8 cellular contexts compared by ENCODE assay signal in the genomic region with DNA sequence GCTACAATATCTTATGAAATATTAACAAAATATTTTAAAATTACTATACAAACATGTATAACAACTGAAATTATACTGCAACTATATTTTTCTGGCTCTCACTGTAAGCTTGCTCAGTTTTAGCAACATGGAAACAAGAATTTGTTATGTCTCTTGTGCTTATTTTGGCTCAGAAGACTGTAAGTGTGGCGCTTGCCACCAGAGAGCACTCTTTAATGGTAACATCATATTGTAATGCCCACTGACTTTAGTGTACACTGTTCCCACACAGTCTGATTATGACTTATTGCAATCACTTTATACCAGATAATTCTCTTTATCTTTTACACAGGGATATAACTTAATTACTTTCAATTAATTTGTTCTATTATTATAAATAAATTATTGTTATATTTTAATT.
DNase-seq lines count a peak whose midpoint lies in the region; ATAC-seq and TF ChIP-seq lines count a peak whose summit lies in the region.

No MANE protein-coding gene starts in this region.

- H3K4me3 ChIP-seq in LNCaP clone FGC (ENCODE audit: low read depth, low read length) (no peak overlapping the region), neural progenitor cell (no peak overlapping the region)

- H3K4me1 Mint-ChIP-seq in neural progenitor cell: no peaks in the 10 kb centered on the region
- H3K4me1 Mint-ChIP-seq in activated CD4-positive, alpha-beta memory T cell treated with anti-CD3 and anti-CD28 coated beads, Interleukin-2, amount 10 ng/mL, durations not matched to agents 7 days and 5 days: no peaks in the 10 kb centered on the region

- H3K27ac Mint-ChIP-seq in neural progenitor cell: no peak overlapping the region
- no peak overlapping the region for H3K27ac Mint-ChIP-seq in activated CD4-positive, alpha-beta memory T cell treated with anti-CD3 and anti-CD28 coated beads, Interleukin-2, amount 10 ng/mL, durations not matched to agents 7 days and 5 days

- peaks cover 8% of the 10 kb centered on the region for H3K4me1 ChIP-seq in neural progenitor cell

- no peaks in the 10 kb centered on the region for H3K36me3 Mint-ChIP-seq in neural progenitor cell
- no peaks in the 10 kb centered on the region for H3K36me3 Mint-ChIP-seq in activated CD4-positive, alpha-beta memory T cell treated with anti-CD3 and anti-CD28 coated beads, Interleukin-2, amount 10 ng/mL, durations not matched to agents 7 days and 5 days (ENCODE audit: low read depth)

- no peak overlapping the region for H2AFZ ChIP-seq in neural progenitor cell (replicated peaks)

- H3K27me3 ChIP-seq in neural progenitor cell: no peaks in the 10 kb centered on the region

- CTCF ChIA-PET in activated CD4-positive, alpha-beta memory T cell treated with anti-CD3 and anti-CD28 coated beads, Interleukin-2, amount 10 ng/mL, durations not matched to agents 7 days and 5 days (lab: Charles Lee): no interaction called here

- H3K27ac ChIP-seq in neural progenitor cell: no peak overlapping the region

- H3K9ac ChIP-seq in neural progenitor cell: no peak overlapping the region

- H4K20me1 ChIP-seq in neural progenitor cell (ENCODE audit: low read depth): no peaks in the 10 kb centered on the region

- TF ChIP-seq CTCF in LNCaP clone FGC (IDR thresholded peaks at IDR 0.05; ENCODE audit: control insufficient read depth, extremely low read depth, insufficient read depth) (peak; percentile 53), neural progenitor cell (IDR thresholded peaks at IDR 0.05) (peak; percentile 55)

- peak; percentile 8 for DNase-seq in AG20443 (ENCODE audit: low spot score)
- DNase-seq in LNCaP clone FGC (ENCODE audit: low read depth): no peak
- peak; percentile 8 for DNase-seq in UCSD-AML1 (lab: John Stamatoyannopoulos, UW; ENCODE audit: unreplicated experiment)
- peak; percentile 31 for DNase-seq in neural progenitor cell (ENCODE audit: low spot score)
- no peak for DNase-seq in activated CD4-positive, alpha-beta memory T cell treated with anti-CD3 and anti-CD28 coated beads, Interleukin-2, amount 10 ng/mL, durations not matched to agents 7 days and 5 days
- no peak for DNase-seq in activated T-cell treated with anti-CD3 and anti-CD28 coated beads for 4 hours

- ATAC-seq in GM19328 (IDR thresholded peaks at IDR 0.05; ENCODE audit: unreplicated experiment): peak; percentile 58
- no peak for ATAC-seq in GM19324 (IDR thresholded peaks at IDR 0.05; ENCODE audit: low FRiP score, unreplicated experiment)

- H3F3A ChIP-seq in neural progenitor cell (ENCODE audit: low read depth): no peaks in the 10 kb centered on the region

- no peaks in the 10 kb centered on the region for H3K27me3 Mint-ChIP-seq in neural progenitor cell (ENCODE audit: insufficient read depth, low read depth)
- no peaks in the 10 kb centered on the region for H3K27me3 Mint-ChIP-seq in activated CD4-positive, alpha-beta memory T cell treated with anti-CD3 and anti-CD28 coated beads, Interleukin-2, amount 10 ng/mL, durations not matched to agents 7 days and 5 days

- no peak overlapping the region for H3K4me3 Mint-ChIP-seq in neural progenitor cell
- no peak overlapping the region for H3K4me3 Mint-ChIP-seq in activated CD4-positive, alpha-beta memory T cell treated with anti-CD3 and anti-CD28 coated beads, Interleukin-2, amount 10 ng/mL, durations not matched to agents 7 days and 5 days

- POLR2A ChIA-PET in activated CD4-positive, alpha-beta memory T cell treated with anti-CD3 and anti-CD28 coated beads, Interleukin-2, amount 10 ng/mL, durations not matched to agents 7 days and 5 days (lab: Charles Lee): no interaction called here

- H3K4me2 ChIP-seq in neural progenitor cell: no peak overlapping the region

- H3K9me3 Mint-ChIP-seq in neural progenitor cell: no peaks in the 10 kb centered on the region
- H3K9me3 Mint-ChIP-seq in activated CD4-positive, alpha-beta memory T cell treated with anti-CD3 and anti-CD28 coated beads, Interleukin-2, amount 10 ng/mL, durations not matched to agents 7 days and 5 days: no peaks in the 10 kb centered on the region

- H3K9me3 ChIP-seq in neural progenitor cell (ENCODE audit: low read depth): no peaks in the 10 kb centered on the region

- H3K36me3 ChIP-seq in neural progenitor cell: no peaks in the 10 kb centered on the region

- H3K79me2 ChIP-seq in neural progenitor cell (ENCODE audit: low read depth): no peaks in the 10 kb centered on the region

Comparison
In these comparisons a context has a peak if more than half of its experiments do, and no peak if none do; other contexts are left out.
1. DNase-seq: peak in AG20443 (single experiment), UCSD-AML1 (single experiment) and neural progenitor cell (single experiment); none in LNCaP clone FGC (single experiment), activated CD4-positive, alpha-beta memory T cell treated with anti-CD3 and anti-CD28 coated beads, Interleukin-2, amount 10 ng/mL, durations not matched to agents 7 days and 5 days (single experiment) and activated T-cell treated with anti-CD3 and anti-CD28 coated beads for 4 hours (single experiment).